Comparison of ENCODE assay signal across 8 cellular contexts in the genomic region with DNA sequence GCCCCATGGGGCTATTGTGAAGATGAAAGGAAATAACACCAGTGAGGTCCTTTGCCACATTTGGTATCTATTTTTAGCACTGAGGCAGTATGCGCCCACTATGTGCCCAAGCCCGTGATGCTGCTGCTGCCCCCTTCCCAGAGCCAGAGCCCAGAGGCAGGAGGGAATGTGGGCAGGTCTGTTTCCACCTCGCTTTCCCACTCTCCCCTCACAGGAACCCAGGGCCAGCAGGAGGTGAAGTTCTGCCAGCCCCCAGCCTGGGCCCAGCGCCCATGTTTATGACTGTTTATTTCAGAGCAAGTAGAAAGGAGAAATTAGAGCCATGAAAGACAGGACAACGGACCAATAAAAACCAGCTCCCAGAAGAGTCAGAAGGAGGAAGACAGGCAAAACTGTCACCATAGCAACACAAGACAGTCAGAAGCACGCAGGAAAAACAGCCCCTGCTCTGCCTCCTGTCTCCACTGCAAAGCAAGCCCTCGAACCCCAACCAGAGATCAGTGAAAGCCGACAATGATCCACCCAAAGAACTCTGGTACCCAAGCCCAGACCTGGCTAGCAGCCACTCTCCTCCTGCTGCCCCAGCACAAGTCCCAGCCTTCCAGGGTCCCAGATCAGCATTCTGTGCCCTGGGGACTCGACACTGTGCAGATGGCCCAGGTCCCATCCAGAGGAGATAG. TPM values are rescaled to one million over a fixed set of nuclear protein-coding genes. Genes with fewer than 3 reads are reported as not detected.
A peak's percentile ranks its signal among the peaks of the same experiment; 100 is the strongest.
DNase-seq lines count a peak whose midpoint lies in the region; ATAC-seq, FAIRE-seq and TF ChIP-seq lines count a peak whose summit lies in the region.

No MANE protein-coding gene starts in this region.

- peak overlapping the region; percentile 90 for H3K4me3 ChIP-seq in right cardiac atrium (ENCODE audit: low read length)

- no peak for TF ChIP-seq POLR2A in GM12891 (IDR thresholded peaks at IDR 0.05; ENCODE audit: low read depth, low read length)

- WGBS in right cardiac atrium: 40% methylated on average over 9 of the region's 9 CpGs

- DNase-seq in DMS153 treated with DMSO at 0.1 percent for 48 hours (lab: John Stamatoyannopoulos, UW; ENCODE audit: unreplicated experiment) (peak; percentile 23), Kasumi-1 (lab: John Stamatoyannopoulos, UW) (peak; percentile 18 to 21), right cardiac atrium (peak; percentile 42 to 82 (median 80)), putamen (ENCODE audit: low spot score) (peak; percentile 79), D341Med (ENCODE audit: low spot score) (no peak), SW480 (ENCODE audit: low spot score) (no peak), GM12891 (ENCODE audit: insufficient read length, low spot score) (no peak)

- intact Hi-C loops in right cardiac atrium (cut with DNase I): no loop called here

- FAIRE-seq in GM12891 (lab: Jason Lieb, UNC): no peak

- ATAC-seq in right cardiac atrium: peak; percentile 61 to 64

- peak overlapping the region; percentile 63 for H3K27ac ChIP-seq in angular gyrus (ENCODE audit: low read depth, low read length)
- peak overlapping the region; percentile 5 for H3K27ac ChIP-seq in right cardiac atrium (ENCODE audit: low read length)

- no peaks in the 10 kb centered on the region for H3K9me3 ChIP-seq in right cardiac atrium (ENCODE audit: control insufficient read depth, low read length)

- H3K27me3 ChIP-seq in right cardiac atrium (ENCODE audit: control insufficient read depth, insufficient read depth): no peaks in the 10 kb centered on the region

- peaks cover 3% of the 10 kb centered on the region for H3K4me1 ChIP-seq in right cardiac atrium (ENCODE audit: control insufficient read depth, insufficient read depth, low read length)

TF ChIP-seq in GM12891, 5 proteins besides CTCF, POLR2A, EP300 and RAD21:
- TF ChIP-seq POU2F2 (IDR thresholded peaks at IDR 0.05; ENCODE audit: low read depth, low read length) (no peak), PAX5 (IDR thresholded peaks at IDR 0.05; ENCODE audit: insufficient read depth, low read length, severe bottlenecking) (no peak), SPI1 (IDR thresholded peaks at IDR 0.05; ENCODE audit: low read depth, low read length) (no peak), TAF1 (IDR thresholded peaks at IDR 0.05; ENCODE audit: low read depth, low read length) (no peak), POLR2AphosphoS5 (IDR thresholded peaks at IDR 0.05; ENCODE audit: low read depth, low read length) (no peak)

RNA-seq across cellular contexts. Expression of gene CYRIA, which starts 1.4 kb away (rescaled TPM):
- 1 to 10 TPM; 3.1 to 5.0 (median 4.2) TPM for total RNA-seq in right cardiac atrium
- polyA plus RNA-seq in right cardiac atrium: 1.2 TPM
- polyA plus RNA-seq in GM12891 (2012; ENCODE audit: low read depth, missing spikeins): 0.15 TPM

Comparison
In these comparisons a context has a peak if more than half of its experiments do, and no peak if none do; other contexts are left out.
1. DNase-seq: peak in DMS153 treated with DMSO at 0.1 percent for 48 hours (single experiment), Kasumi-1 (2 of 2), right cardiac atrium (3 of 3) and putamen (single experiment); none in D341Med (single experiment), SW480 (single experiment) and GM12891 (single experiment).